ENCODE assay signal across 1 cellular context in the genomic region with DNA sequence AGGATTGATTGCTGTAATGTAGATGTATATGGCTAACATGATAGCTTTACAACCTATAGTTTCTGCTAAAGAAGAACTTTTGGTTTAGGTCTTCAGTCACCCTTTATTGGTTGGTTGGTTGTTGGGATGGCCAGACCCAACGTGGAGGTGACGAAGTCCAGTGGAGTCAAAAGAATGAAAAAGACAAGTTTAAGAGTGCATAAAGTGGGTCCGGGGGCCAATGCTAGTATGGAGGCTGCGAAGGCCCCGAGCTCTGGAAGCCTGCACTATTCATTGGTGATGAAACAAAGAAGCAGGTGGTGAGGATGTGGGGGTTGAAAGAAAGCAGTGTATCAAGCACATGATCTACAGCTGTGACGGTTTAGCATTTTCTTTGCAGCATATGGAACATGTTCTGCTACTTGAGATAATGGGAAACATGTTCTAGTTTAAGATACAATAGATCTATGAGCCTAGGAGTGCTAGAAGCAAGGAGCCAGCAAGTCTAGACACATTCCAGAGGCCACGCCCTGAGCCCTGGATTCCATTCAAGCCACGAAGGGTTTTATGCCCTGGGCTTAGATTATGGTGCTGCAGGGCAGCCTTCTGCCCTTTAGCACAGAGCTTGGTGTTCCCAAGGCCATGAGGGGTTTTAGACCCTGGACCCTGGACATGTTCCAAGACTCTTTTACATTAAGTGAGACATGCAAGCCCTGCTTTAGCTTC.
TF ChIP-seq lines count a peak whose summit lies in the region.

No MANE protein-coding gene starts in this region.

TF ChIP-seq in HepG2, 621 proteins besides CTCF, POLR2A, EP300 and RAD21 (continues in another document):
- no peak for TF ChIP-seq ZNF34 (CRISPR knock-in tag; IDR thresholded peaks at IDR 0.05; ENCODE audit: borderline replicate concordance)
- no peak for TF ChIP-seq BHLHE40 (IDR thresholded peaks at IDR 0.05; ENCODE audit: low read length)
- TF ChIP-seq, protein P1, sequence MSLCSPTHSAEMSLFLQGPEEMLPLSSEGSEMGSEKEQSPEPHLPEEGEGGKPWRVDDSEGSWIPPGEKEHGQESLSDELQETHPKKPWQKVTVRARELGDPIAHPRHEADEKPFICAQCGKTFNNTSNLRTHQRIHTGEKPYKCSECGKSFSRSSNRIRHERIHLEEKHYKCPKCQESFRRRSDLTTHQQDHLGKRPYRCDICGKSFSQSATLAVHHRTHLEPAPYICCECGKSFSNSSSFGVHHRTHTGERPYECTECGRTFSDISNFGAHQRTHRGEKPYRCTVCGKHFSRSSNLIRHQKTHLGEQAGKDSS (CRISPR knock-in tag; IDR thresholded peaks at IDR 0.05; ENCODE audit: borderline replicate concordance, low read depth) = no peak
- TF ChIP-seq STAG1 (CRISPR knock-in tag; IDR thresholded peaks at IDR 0.05) = no peak
- TF ChIP-seq, protein P2, sequence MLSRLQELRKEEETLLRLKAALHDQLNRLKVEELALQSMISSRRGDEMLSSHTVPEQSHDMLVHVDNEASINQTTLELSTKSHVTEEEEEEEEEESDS (CRISPR knock-in tag; IDR thresholded peaks at IDR 0.05; ENCODE audit: borderline replicate concordance) = no peak
- TF ChIP-seq HES4 (CRISPR knock-in tag; IDR thresholded peaks at IDR 0.05; ENCODE audit: borderline replicate concordance) = no peak
- TF ChIP-seq, protein P3, sequence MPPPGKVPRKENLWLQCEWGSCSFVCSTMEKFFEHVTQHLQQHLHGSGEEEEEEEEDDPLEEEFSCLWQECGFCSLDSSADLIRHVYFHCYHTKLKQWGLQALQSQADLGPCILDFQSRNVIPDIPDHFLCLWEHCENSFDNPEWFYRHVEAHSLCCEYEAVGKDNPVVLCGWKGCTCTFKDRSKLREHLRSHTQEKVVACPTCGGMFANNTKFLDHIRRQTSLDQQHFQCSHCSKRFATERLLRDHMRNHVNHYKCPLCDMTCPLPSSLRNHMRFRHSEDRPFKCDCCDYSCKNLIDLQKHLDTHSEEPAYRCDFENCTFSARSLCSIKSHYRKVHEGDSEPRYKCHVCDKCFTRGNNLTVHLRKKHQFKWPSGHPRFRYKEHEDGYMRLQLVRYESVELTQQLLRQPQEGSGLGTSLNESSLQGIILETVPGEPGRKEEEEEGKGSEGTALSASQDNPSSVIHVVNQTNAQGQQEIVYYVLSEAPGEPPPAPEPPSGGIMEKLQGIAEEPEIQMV (CRISPR knock-in tag; IDR thresholded peaks at IDR 0.05; ENCODE audit: low read depth) = no peak
- TF ChIP-seq CCDC6 (CRISPR knock-in tag; IDR thresholded peaks at IDR 0.05) = no peak
- TF ChIP-seq, protein P4, sequence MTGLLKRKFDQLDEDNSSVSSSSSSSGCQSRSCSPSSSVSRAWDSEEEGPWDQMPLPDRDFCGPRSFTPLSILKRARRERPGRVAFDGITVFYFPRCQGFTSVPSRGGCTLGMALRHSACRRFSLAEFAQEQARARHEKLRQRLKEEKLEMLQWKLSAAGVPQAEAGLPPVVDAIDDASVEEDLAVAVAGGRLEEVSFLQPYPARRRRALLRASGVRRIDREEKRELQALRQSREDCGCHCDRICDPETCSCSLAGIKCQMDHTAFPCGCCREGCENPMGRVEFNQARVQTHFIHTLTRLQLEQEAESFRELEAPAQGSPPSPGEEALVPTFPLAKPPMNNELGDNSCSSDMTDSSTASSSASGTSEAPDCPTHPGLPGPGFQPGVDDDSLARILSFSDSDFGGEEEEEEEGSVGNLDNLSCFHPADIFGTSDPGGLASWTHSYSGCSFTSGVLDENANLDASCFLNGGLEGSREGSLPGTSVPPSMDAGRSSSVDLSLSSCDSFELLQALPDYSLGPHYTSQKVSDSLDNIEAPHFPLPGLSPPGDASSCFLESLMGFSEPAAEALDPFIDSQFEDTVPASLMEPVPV (CRISPR knock-in tag; IDR thresholded peaks at IDR 0.05) = no peak
- no peak for TF ChIP-seq ZFAT (CRISPR knock-in tag; conservative IDR thresholded peaks at IDR 0.05)
- TF ChIP-seq TEAD3 (CRISPR knock-in tag; optimal IDR thresholded peaks at IDR 0.05; ENCODE audit: borderline replicate concordance) = peak; percentile 19
- peak; percentile 66; the same call in 1 of the 2 replicates for TF ChIP-seq PPARG (CRISPR knock-in tag; conservative IDR thresholded peaks at IDR 0.05)
- no peak for TF ChIP-seq RBM22 (optimal IDR thresholded peaks at IDR 0.05; ENCODE audit: low read length)
- TF ChIP-seq, protein P5, sequence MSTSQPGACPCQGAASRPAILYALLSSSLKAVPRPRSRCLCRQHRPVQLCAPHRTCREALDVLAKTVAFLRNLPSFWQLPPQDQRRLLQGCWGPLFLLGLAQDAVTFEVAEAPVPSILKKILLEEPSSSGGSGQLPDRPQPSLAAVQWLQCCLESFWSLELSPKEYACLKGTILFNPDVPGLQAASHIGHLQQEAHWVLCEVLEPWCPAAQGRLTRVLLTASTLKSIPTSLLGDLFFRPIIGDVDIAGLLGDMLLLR (CRISPR knock-in tag; IDR thresholded peaks at IDR 0.05) = no peak
- 0 out of 2 replicates have a peak, but pooled peaks have one; percentile 29 for TF ChIP-seq ZMYM4 (CRISPR knock-in tag; IDR thresholded peaks at IDR 0.05)
- no peak for TF ChIP-seq ZNF746 (CRISPR knock-in tag; IDR thresholded peaks at IDR 0.05)
- no peak for TF ChIP-seq ZNF775 (CRISPR knock-in tag; IDR thresholded peaks at IDR 0.05; ENCODE audit: borderline replicate concordance)
- TF ChIP-seq, protein P6, sequence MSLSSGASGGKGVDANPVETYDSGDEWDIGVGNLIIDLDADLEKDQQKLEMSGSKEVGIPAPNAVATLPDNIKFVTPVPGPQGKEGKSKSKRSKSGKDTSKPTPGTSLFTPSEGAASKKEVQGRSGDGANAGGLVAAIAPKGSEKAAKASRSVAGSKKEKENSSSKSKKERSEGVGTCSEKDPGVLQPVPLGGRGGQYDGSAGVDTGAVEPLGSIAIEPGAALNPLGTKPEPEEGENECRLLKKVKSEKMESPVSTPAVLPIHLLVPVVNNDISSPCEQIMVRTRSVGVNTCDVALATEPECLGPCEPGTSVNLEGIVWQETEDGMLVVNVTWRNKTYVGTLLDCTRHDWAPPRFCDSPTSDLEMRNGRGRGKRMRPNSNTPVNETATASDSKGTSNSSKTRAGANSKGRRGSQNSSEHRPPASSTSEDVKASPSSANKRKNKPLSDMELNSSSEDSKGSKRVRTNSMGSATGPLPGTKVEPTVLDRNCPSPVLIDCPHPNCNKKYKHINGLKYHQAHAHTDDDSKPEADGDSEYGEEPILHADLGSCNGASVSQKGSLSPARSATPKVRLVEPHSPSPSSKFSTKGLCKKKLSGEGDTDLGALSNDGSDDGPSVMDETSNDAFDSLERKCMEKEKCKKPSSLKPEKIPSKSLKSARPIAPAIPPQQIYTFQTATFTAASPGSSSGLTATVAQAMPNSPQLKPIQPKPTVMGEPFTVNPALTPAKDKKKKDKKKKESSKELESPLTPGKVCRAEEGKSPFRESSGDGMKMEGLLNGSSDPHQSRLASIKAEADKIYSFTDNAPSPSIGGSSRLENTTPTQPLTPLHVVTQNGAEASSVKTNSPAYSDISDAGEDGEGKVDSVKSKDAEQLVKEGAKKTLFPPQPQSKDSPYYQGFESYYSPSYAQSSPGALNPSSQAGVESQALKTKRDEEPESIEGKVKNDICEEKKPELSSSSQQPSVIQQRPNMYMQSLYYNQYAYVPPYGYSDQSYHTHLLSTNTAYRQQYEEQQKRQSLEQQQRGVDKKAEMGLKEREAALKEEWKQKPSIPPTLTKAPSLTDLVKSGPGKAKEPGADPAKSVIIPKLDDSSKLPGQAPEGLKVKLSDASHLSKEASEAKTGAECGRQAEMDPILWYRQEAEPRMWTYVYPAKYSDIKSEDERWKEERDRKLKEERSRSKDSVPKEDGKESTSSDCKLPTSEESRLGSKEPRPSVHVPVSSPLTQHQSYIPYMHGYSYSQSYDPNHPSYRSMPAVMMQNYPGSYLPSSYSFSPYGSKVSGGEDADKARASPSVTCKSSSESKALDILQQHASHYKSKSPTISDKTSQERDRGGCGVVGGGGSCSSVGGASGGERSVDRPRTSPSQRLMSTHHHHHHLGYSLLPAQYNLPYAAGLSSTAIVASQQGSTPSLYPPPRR (CRISPR knock-in tag; IDR thresholded peaks at IDR 0.05; ENCODE audit: borderline replicate concordance) = no peak
- TF ChIP-seq ARNTL (CRISPR knock-in tag; IDR thresholded peaks at IDR 0.05) = no peak
- TF ChIP-seq, protein P7, sequence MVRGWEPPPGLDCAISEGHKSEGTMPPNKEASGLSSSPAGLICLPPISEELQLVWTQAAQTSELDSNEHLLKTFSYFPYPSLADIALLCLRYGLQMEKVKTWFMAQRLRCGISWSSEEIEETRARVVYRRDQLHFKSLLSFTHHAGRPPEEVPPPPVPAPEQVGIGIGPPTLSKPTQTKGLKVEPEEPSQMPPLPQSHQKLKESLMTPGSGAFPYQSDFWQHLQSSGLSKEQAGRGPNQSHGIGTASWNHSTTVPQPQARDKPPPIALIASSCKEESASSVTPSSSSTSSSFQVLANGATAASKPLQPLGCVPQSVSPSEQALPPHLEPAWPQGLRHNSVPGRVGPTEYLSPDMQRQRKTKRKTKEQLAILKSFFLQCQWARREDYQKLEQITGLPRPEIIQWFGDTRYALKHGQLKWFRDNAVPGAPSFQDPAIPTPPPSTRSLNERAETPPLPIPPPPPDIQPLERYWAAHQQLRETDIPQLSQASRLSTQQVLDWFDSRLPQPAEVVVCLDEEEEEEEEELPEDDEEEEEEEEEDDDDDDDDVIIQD (CRISPR knock-in tag; IDR thresholded peaks at IDR 0.05; ENCODE audit: low read depth) = no peak
- no peak for TF ChIP-seq ZSCAN20 (CRISPR knock-in tag; IDR thresholded peaks at IDR 0.05; ENCODE audit: borderline replicate concordance)
- no peak for TF ChIP-seq ZNF598 (CRISPR knock-in tag; IDR thresholded peaks at IDR 0.05; ENCODE audit: borderline replicate concordance)
- TF ChIP-seq ZNF138 (CRISPR knock-in tag; IDR thresholded peaks at IDR 0.05; ENCODE audit: low read depth) = no peak
- TF ChIP-seq HNF4A (CRISPR knock-in tag; IDR thresholded peaks at IDR 0.05) = peak; percentile 81
- TF ChIP-seq RXRB (CRISPR knock-in tag; IDR thresholded peaks at IDR 0.05; ENCODE audit: borderline replicate concordance) = peak; percentile 30; the same call in 1 of the 2 replicates
- no peak for TF ChIP-seq ZNF747 (CRISPR knock-in tag; IDR thresholded peaks at IDR 0.05; ENCODE audit: borderline replicate concordance)
- TF ChIP-seq HDAC6 (IDR thresholded peaks at IDR 0.05; ENCODE audit: low read depth, low read length) = no peak
- TF ChIP-seq CENPX (CRISPR knock-in tag; IDR thresholded peaks at IDR 0.05) = no peak
- TF ChIP-seq HOXD1 (CRISPR knock-in tag; IDR thresholded peaks at IDR 0.05) = no peak
- no peak for TF ChIP-seq KLF6 (CRISPR knock-in tag; IDR thresholded peaks at IDR 0.05)
- no peak for TF ChIP-seq FOXC1 (CRISPR knock-in tag; IDR thresholded peaks at IDR 0.05; ENCODE audit: borderline replicate concordance)
- no peak for TF ChIP-seq EED (CRISPR knock-in tag; IDR thresholded peaks at IDR 0.05)
- TF ChIP-seq, protein P8, sequence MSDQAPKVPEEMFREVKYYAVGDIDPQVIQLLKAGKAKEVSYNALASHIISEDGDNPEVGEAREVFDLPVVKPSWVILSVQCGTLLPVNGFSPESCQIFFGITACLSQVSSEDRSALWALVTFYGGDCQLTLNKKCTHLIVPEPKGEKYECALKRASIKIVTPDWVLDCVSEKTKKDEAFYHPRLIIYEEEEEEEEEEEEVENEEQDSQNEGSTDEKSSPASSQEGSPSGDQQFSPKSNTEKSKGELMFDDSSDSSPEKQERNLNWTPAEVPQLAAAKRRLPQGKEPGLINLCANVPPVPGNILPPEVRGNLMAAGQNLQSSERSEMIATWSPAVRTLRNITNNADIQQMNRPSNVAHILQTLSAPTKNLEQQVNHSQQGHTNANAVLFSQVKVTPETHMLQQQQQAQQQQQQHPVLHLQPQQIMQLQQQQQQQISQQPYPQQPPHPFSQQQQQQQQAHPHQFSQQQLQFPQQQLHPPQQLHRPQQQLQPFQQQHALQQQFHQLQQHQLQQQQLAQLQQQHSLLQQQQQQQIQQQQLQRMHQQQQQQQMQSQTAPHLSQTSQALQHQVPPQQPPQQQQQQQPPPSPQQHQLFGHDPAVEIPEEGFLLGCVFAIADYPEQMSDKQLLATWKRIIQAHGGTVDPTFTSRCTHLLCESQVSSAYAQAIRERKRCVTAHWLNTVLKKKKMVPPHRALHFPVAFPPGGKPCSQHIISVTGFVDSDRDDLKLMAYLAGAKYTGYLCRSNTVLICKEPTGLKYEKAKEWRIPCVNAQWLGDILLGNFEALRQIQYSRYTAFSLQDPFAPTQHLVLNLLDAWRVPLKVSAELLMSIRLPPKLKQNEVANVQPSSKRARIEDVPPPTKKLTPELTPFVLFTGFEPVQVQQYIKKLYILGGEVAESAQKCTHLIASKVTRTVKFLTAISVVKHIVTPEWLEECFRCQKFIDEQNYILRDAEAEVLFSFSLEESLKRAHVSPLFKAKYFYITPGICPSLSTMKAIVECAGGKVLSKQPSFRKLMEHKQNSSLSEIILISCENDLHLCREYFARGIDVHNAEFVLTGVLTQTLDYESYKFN (CRISPR knock-in tag; conservative IDR thresholded peaks at IDR 0.05) = peak; percentile 52
- TF ChIP-seq MLLT10 (CRISPR knock-in tag; IDR thresholded peaks at IDR 0.05) = no peak
- no peak for TF ChIP-seq ZNF12 (CRISPR knock-in tag; IDR thresholded peaks at IDR 0.05)
- TF ChIP-seq CCAR2 (optimal IDR thresholded peaks at IDR 0.05; ENCODE audit: low read depth, low read length) = no peak
- TF ChIP-seq HDAC2 (CRISPR knock-in tag; IDR thresholded peaks at IDR 0.05) = peak; percentile 36; the same call in 1 of the 2 replicates
- TF ChIP-seq HMGA1 (CRISPR knock-in tag; conservative IDR thresholded peaks at IDR 0.05) = no peak
- TF ChIP-seq ZNF143 (CRISPR knock-in tag; IDR thresholded peaks at IDR 0.05) = no peak
- no peak for TF ChIP-seq RNF2 (conservative IDR thresholded peaks at IDR 0.05; ENCODE audit: low read depth)
- TF ChIP-seq, protein P9, sequence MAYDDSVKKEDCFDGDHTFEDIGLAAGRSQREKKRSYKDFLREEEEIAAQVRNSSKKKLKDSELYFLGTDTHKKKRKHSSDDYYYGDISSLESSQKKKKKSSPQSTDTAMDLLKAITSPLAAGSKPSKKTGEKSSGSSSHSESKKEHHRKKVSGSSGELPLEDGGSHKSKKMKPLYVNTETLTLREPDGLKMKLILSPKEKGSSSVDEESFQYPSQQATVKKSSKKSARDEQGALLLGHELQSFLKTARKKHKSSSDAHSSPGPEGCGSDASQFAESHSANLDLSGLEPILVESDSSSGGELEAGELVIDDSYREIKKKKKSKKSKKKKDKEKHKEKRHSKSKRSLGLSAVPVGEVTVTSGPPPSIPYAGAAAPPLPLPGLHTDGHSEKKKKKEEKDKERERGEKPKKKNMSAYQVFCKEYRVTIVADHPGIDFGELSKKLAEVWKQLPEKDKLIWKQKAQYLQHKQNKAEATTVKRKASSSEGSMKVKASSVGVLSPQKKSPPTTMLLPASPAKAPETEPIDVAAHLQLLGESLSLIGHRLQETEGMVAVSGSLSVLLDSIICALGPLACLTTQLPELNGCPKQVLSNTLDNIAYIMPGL (CRISPR knock-in tag; IDR thresholded peaks at IDR 0.05; ENCODE audit: borderline replicate concordance in 1 of 2, low read depth in 1 of 2) = no peak
- TF ChIP-seq PLRG1 (conservative IDR thresholded peaks at IDR 0.05) = no peak
- no peak for TF ChIP-seq FOXM1 (CRISPR knock-in tag; IDR thresholded peaks at IDR 0.05)
- TF ChIP-seq ZNF24 (IDR thresholded peaks at IDR 0.05) = no peak
- TF ChIP-seq ZSCAN31 (CRISPR knock-in tag; IDR thresholded peaks at IDR 0.05; ENCODE audit: low read depth) = no peak
- 0 out of 2 replicates have a peak, but pooled peaks have one; percentile 22 for TF ChIP-seq HNF4G (IDR thresholded peaks at IDR 0.05; ENCODE audit: borderline replicate concordance, low read depth, low read length)
- no peak for TF ChIP-seq HNF4G (CRISPR knock-in tag; IDR thresholded peaks at IDR 0.05; ENCODE audit: borderline replicate concordance, low read depth)
- TF ChIP-seq PRMT3 (CRISPR knock-in tag; IDR thresholded peaks at IDR 0.05; ENCODE audit: borderline replicate concordance, low read depth) = no peak
- TF ChIP-seq FOXJ3 (CRISPR knock-in tag; IDR thresholded peaks at IDR 0.05; ENCODE audit: borderline replicate concordance) = no peak
- no peak for TF ChIP-seq ATF7-NPFF (CRISPR knock-in tag; IDR thresholded peaks at IDR 0.05; ENCODE audit: low read depth)
- no peak for TF ChIP-seq GABPB1 (CRISPR knock-in tag; IDR thresholded peaks at IDR 0.05)
